Comparison of ENCODE assay signal across 9 cellular contexts in genomic region chr4:103098746-103099421, GRCh38. TPM values are rescaled to one million over a fixed set of nuclear protein-coding genes. Genes with fewer than 3 reads are reported as not detected.
A peak's percentile ranks its signal among the peaks of the same experiment; 100 is the strongest.
DNase-seq lines count a peak whose midpoint lies in the region; ATAC-seq and TF ChIP-seq lines count a peak whose summit lies in the region.
"Had no signal": no experiment of that assay in that cellular context is flagged by ENCODE, and none has a peak within 500 bp of the region (broad histone marks: within the 10 kb centered on the region; RNA-seq: fewer than 3 reads in every experiment).

No MANE protein-coding gene starts in this region.

- H3K14ac ChIP-seq in mesenchymal stem cell (ENCODE audit: low read length in 2 of 2) = peak overlapping the region in 1 of 2 experiments; percentile 11

- CTCF ChIA-PET in activated CD8-positive, alpha-beta memory T cell treated with anti-CD3 and anti-CD28 coated beads, Interleukin-2, amount 10 ng/mL, durations not matched to agents 7 days and 5 days (lab: Charles Lee) = interaction anchor here (0.8 to 4.8 kb wide), 19 partner anchors 9 to 473 kb away, joined by 3 to 41 read pairs (median 5); partner anchors contain the start of genes CISD2, SLC9B1 and SLC9B2

- H3K23ac ChIP-seq in mesenchymal stem cell (ENCODE audit: low read length in 2 of 2) = no peak overlapping the region

- H2BK120ac ChIP-seq in mesenchymal stem cell (ENCODE audit: low read depth, low read length) = no peak overlapping the region

- WGBS in mesenchymal stem cell = 55% methylated on average over 3 of the region's 4 CpGs
- WGBS in upper lobe of left lung, 2 donors = 24 to 25% methylated on average over 4 of the region's 4 CpGs

- H4K91ac ChIP-seq in mesenchymal stem cell (ENCODE audit: low read length) = no peak overlapping the region

- no peak overlapping the region for H2BK5ac ChIP-seq in mesenchymal stem cell (ENCODE audit: low read depth, low read length, poor library complexity, severe bottlenecking)

- no peak overlapping the region for H2AFZ ChIP-seq in mesenchymal stem cell (ENCODE audit: low read depth, low read length)

- no peak overlapping the region for H2BK12ac ChIP-seq in mesenchymal stem cell (ENCODE audit: low read length in 2 of 2)

- TF ChIP-seq CTCF in coronary artery (IDR thresholded peaks at IDR 0.05) (no peak), upper lobe of left lung (IDR thresholded peaks at IDR 0.05) (no peak)

- H3K27ac ChIP-seq in coronary artery (peak overlapping the region; percentile 41 to 62), mesenchymal stem cell (ENCODE audit: low read length, poor library complexity, severe bottlenecking) (no peak overlapping the region), upper lobe of left lung (peak overlapping the region; percentile 42 to 83 (median 70))
- H3K27ac ChIP-seq: VCaP had no signal

- H3K4me3 Mint-ChIP-seq in activated CD8-positive, alpha-beta memory T cell treated with anti-CD3 and anti-CD28 coated beads, Interleukin-2, amount 10 ng/mL, durations not matched to agents 7 days and 5 days = peak overlapping the region; percentile 86

- peak overlapping the region; percentile 4 to 48 for H3K18ac ChIP-seq in mesenchymal stem cell (ENCODE audit: low read depth in 1 of 2, low read length in 2 of 2)

- H3K27me3 Mint-ChIP-seq in activated CD8-positive, alpha-beta memory T cell treated with anti-CD3 and anti-CD28 coated beads, Interleukin-2, amount 10 ng/mL, durations not matched to agents 7 days and 5 days = no peaks in the 10 kb centered on the region

- peak overlapping the region; percentile 36 for H2AK5ac ChIP-seq in mesenchymal stem cell (ENCODE audit: low read length, severe bottlenecking)

- peaks cover 19% of the 10 kb centered on the region for H3K79me1 ChIP-seq in mesenchymal stem cell (replicated peaks; ENCODE audit: low read length, poor library complexity, severe bottlenecking)

- H3K4me1 ChIP-seq in mesenchymal stem cell (ENCODE audit: control insufficient read depth, insufficient read depth, low read depth, low read length) = peaks cover 11% of the 10 kb centered on the region
- H3K4me1 ChIP-seq in upper lobe of left lung = peaks cover 7 to 19% (median 16%) of the 10 kb centered on the region in 4 donors

- H3K4me2 ChIP-seq in mesenchymal stem cell (ENCODE audit: low read length, poor library complexity, severe bottlenecking) = peak overlapping the region; percentile 79

- peak overlapping the region; percentile 90 for H3K9ac ChIP-seq in mesenchymal stem cell (ENCODE audit: low read length)

- H3K36me3 ChIP-seq in mesenchymal stem cell (ENCODE audit: control insufficient read depth in 1 of 2, insufficient read depth in 2 of 2, low read depth in 1 of 2, low read length in 2 of 2) = peaks cover 0 to 9% of the 10 kb centered on the region in 2 experiments
- H3K36me3 ChIP-seq in upper lobe of left lung = no peaks in the 10 kb centered on the region

- DNase-seq in activated CD8-positive, alpha-beta memory T cell treated with anti-CD3 and anti-CD28 coated beads, Interleukin-2, amount 10 ng/mL, durations not matched to agents 7 days and 5 days = no peak
- DNase-seq in activated CD8-positive, alpha-beta memory T cell treated with anti-CD3 and anti-CD28 coated beads for 24 hours = no peak
- DNase-seq in coronary artery (ENCODE audit: low spot score) (no peak), mesenchymal stem cell (peak; percentile 24), upper lobe of left lung (no peak), CD1c-positive myeloid dendritic cell (ENCODE audit: extremely low spot score) (no peak), NCI-H345 treated with DMSO at 0.1 percent for 48 hours (lab: John Stamatoyannopoulos, UW; ENCODE audit: unreplicated experiment) (no peak), hippocampal formation (lab: John Stamatoyannopoulos, UW) (no peak)

- H3K9me3 Mint-ChIP-seq in activated CD8-positive, alpha-beta memory T cell treated with anti-CD3 and anti-CD28 coated beads, Interleukin-2, amount 10 ng/mL, durations not matched to agents 7 days and 5 days (ENCODE audit: low read depth) = no peaks in the 10 kb centered on the region

- no peak for TF ChIP-seq EP300 in upper lobe of left lung (IDR thresholded peaks at IDR 0.05)

- H3K9me3 ChIP-seq in mesenchymal stem cell (ENCODE audit: control insufficient read depth, low read length) = no peaks in the 10 kb centered on the region
- H3K9me3 ChIP-seq in upper lobe of left lung = no peaks in the 10 kb centered on the region

- no peaks in the 10 kb centered on the region for H3K36me3 Mint-ChIP-seq in activated CD8-positive, alpha-beta memory T cell treated with anti-CD3 and anti-CD28 coated beads, Interleukin-2, amount 10 ng/mL, durations not matched to agents 7 days and 5 days

- TF ChIP-seq POLR2A in upper lobe of left lung (IDR thresholded peaks at IDR 0.05) = no peak

- no peaks in the 10 kb centered on the region for H3K27me3 ChIP-seq in mesenchymal stem cell (ENCODE audit: control insufficient read depth in 1 of 2, insufficient read depth in 1 of 2, low read length in 2 of 2)
- H3K27me3 ChIP-seq in upper lobe of left lung = no peaks in the 10 kb centered on the region

- peak overlapping the region; percentile 66 for H3K4me3 ChIP-seq in coronary artery
- peak overlapping the region in 1 of 2 experiments; percentile 76 for H3K4me3 ChIP-seq in mesenchymal stem cell (ENCODE audit: insufficient read depth in 1 of 2, low read depth in 1 of 2, low read length in 2 of 2)
- peak overlapping the region in 3 of 4 donors; percentile 36 to 55 (median 50) for H3K4me3 ChIP-seq in upper lobe of left lung

- no peak overlapping the region for H4K8ac ChIP-seq in mesenchymal stem cell (ENCODE audit: low read length)

- peaks cover 23% of the 10 kb centered on the region for H3K4me1 Mint-ChIP-seq in activated CD8-positive, alpha-beta memory T cell treated with anti-CD3 and anti-CD28 coated beads, Interleukin-2, amount 10 ng/mL, durations not matched to agents 7 days and 5 days

- H2BK15ac ChIP-seq in mesenchymal stem cell (ENCODE audit: low read depth, poor library complexity, severe bottlenecking) = no peak overlapping the region

- peak overlapping the region; percentile 84 for H3K27ac Mint-ChIP-seq in activated CD8-positive, alpha-beta memory T cell treated with anti-CD3 and anti-CD28 coated beads, Interleukin-2, amount 10 ng/mL, durations not matched to agents 7 days and 5 days

- ATAC-seq in activated CD8-positive, alpha-beta memory T cell treated with anti-CD3 and anti-CD28 coated beads, Interleukin-2, amount 10 ng/mL, durations not matched to agents 7 days and 5 days = no peak
- ATAC-seq in upper lobe of left lung (ENCODE audit: low FRiP score in 2 of 2) = peak in 1 of 2 donors; percentile 51

- H3K4ac ChIP-seq in mesenchymal stem cell (ENCODE audit: low read depth in 1 of 2, low read length in 2 of 2) = peak overlapping the region in 1 of 2 experiments; percentile 21

RNA-seq across cellular contexts. Expression of gene BDH2, which starts 0.8 kb away (rescaled TPM):
- 10 to 100 TPM; 16.5 to 19.2 TPM for total RNA-seq in activated CD8-positive, alpha-beta memory T cell treated with anti-CD3 and anti-CD28 coated beads, Interleukin-2, amount 10 ng/mL, durations not matched to agents 7 days and 5 days
- polyA plus RNA-seq in mesenchymal stem cell (2013, experiment 1 of 2) = 39.3 TPM
- 42.1 TPM for polyA plus RNA-seq in mesenchymal stem cell (2013, experiment 2 of 2)
- 10 to 100 TPM; 34.6 to 80.1 (median 56.8) TPM for total RNA-seq in upper lobe of left lung

RNA-seq across cellular contexts. Expression of gene SLC9B2, which starts 22.3 kb away (rescaled TPM):
- 10 to 100 TPM; 24.2 to 27.4 TPM for total RNA-seq in activated CD8-positive, alpha-beta memory T cell treated with anti-CD3 and anti-CD28 coated beads, Interleukin-2, amount 10 ng/mL, durations not matched to agents 7 days and 5 days
- 14.3 TPM for polyA plus RNA-seq in mesenchymal stem cell (2013, experiment 1 of 2)
- 14.3 TPM for polyA plus RNA-seq in mesenchymal stem cell (2013, experiment 2 of 2)
- 10 to 100 TPM in 1 of 6 donors, 1 to 10 TPM in 4, under 1 TPM in 1; 1.00 to 18.9 (median 4.3) TPM for total RNA-seq in upper lobe of left lung
